Comparison of ENCODE assay signal across 9 cellular contexts in genomic region chr10:63707254-63707910, GRCh38.
DNase-seq lines count a peak whose midpoint lies in the region; ATAC-seq and TF ChIP-seq lines count a peak whose summit lies in the region.
"Had no signal": no experiment of that assay in that cellular context is flagged by ENCODE, and none has a peak within 500 bp of the region (broad histone marks: within the 10 kb centered on the region; RNA-seq: fewer than 3 reads in every experiment).

No MANE protein-coding gene starts in this region.

- no peak for TF ChIP-seq CTCF in IMR-90 (conservative IDR thresholded peaks at IDR 0.05; ENCODE audit: low read depth, low read length)
- TF ChIP-seq CTCF in activated CD8-positive, alpha-beta T cell treated with anti-CD3 and anti-CD28 coated beads for 36 hours (IDR thresholded peaks at IDR 0.05): no peak

- intact Hi-C loops in IMR-90 (cut with micrococcal nuclease): no loop called here
- intact Hi-C loops in activated CD8-positive, alpha-beta T cell treated with anti-CD3 and anti-CD28 coated beads for 36 hours (cut with micrococcal nuclease): no loop called here

- H2AFZ ChIP-seq in IMR-90 (replicated peaks; ENCODE audit: low read length, poor library complexity): no peak overlapping the region

- no peaks in the 10 kb centered on the region for H3K9me3 Mint-ChIP-seq in activated CD8-positive, alpha-beta T cell treated with anti-CD3 and anti-CD28 coated beads for 36 hours
- no peaks in the 10 kb centered on the region for H3K9me3 Mint-ChIP-seq in stimulated activated naive B cell treated with anti-CD40 and anti-IgM and Interleukin-4, amounts not matched to agents 10 μg/mL and 1 μg/mL and 100 μg/mL, for 72 hours

- H4K8ac ChIP-seq in IMR-90 (ENCODE audit: low read depth in 2 of 2, low read length in 2 of 2): no peak overlapping the region; a peak in 1 of 4 replicates

- no peak overlapping the region for H3K4me3 Mint-ChIP-seq in activated CD8-positive, alpha-beta T cell treated with anti-CD3 and anti-CD28 coated beads for 36 hours
- H3K4me3 Mint-ChIP-seq in stimulated activated naive B cell treated with anti-CD40 and anti-IgM and Interleukin-4, amounts not matched to agents 10 μg/mL and 1 μg/mL and 100 μg/mL, for 72 hours: peak overlapping the region in 1 of 2 donors; percentile 10

- H4K91ac ChIP-seq in IMR-90 (ENCODE audit: insufficient read depth, low read depth, low read length): no peak overlapping the region

- dilution Hi-C loops in IMR-90 (cut with HindIII; ENCODE audit: low sequenced_read_pairs, unreplicated experiment): loop anchor here (25.0 kb wide), 1 partner anchor 545 kb away; no protein-coding TSS in a partner anchor

- H2BK120ac ChIP-seq in IMR-90 (ENCODE audit: low read depth, low read length): no peak overlapping the region

- CTCF ChIA-PET in IMR-90 (lab: Yijun Ruan, JAX): interaction anchor here (0.6 to 1.2 kb wide), 3 partner anchors 12 to 422 kb away, joined by 3 read pairs; no protein-coding TSS in a partner anchor
- CTCF ChIA-PET in activated CD8-positive, alpha-beta T cell treated with anti-CD3 and anti-CD28 coated beads for 36 hours (lab: Charles Lee): interaction anchor here (0.6 to 3.3 kb wide), 7 partner anchors 9 to 574 kb away, joined by 3 to 32 read pairs (median 5); partner anchors contain the start of gene NRBF2

- peak overlapping the region; percentile 48 for H3K27ac Mint-ChIP-seq in activated CD8-positive, alpha-beta T cell treated with anti-CD3 and anti-CD28 coated beads for 36 hours
- peak overlapping the region; percentile 21 for H3K27ac Mint-ChIP-seq in stimulated activated naive B cell treated with anti-CD40 and anti-IgM and Interleukin-4, amounts not matched to agents 10 μg/mL and 1 μg/mL and 100 μg/mL, for 72 hours

- TF ChIP-seq RAD21 in IMR-90 (IDR thresholded peaks at IDR 0.05; ENCODE audit: low read length): no peak

- no peak overlapping the region for H3K4me3 ChIP-seq in IMR-90 (ENCODE audit: insufficient read depth, low read depth, low read length)

- H3K56ac ChIP-seq in IMR-90 (ENCODE audit: extremely low read depth, insufficient read depth, low read length): no peak overlapping the region

- H4K5ac ChIP-seq in IMR-90 (ENCODE audit: low read depth, low read length): no peak overlapping the region

- no peak overlapping the region for H3K18ac ChIP-seq in IMR-90 (ENCODE audit: low read depth, low read length)

- no peak overlapping the region for H3K27ac ChIP-seq in IMR-90 (ENCODE audit: insufficient read depth, low read length)
- H3K27ac ChIP-seq: VCaP had no signal

- H2AK9ac ChIP-seq in IMR-90 (replicated peaks; ENCODE audit: low read depth, low read length, poor library complexity): no peak overlapping the region

- H3K14ac ChIP-seq in IMR-90 (replicated peaks; ENCODE audit: low read depth, low read length): no peak overlapping the region

- no peaks in the 10 kb centered on the region for H3K79me1 ChIP-seq in IMR-90 (ENCODE audit: low read depth in 1 of 2, low read length in 2 of 2)

- no peaks in the 10 kb centered on the region for H3K27me3 Mint-ChIP-seq in activated CD8-positive, alpha-beta T cell treated with anti-CD3 and anti-CD28 coated beads for 36 hours
- no peaks in the 10 kb centered on the region for H3K27me3 Mint-ChIP-seq in stimulated activated naive B cell treated with anti-CD40 and anti-IgM and Interleukin-4, amounts not matched to agents 10 μg/mL and 1 μg/mL and 100 μg/mL, for 72 hours

- H3K4ac ChIP-seq in IMR-90 (ENCODE audit: low read depth, low read length): no peak overlapping the region

- no peak for TF ChIP-seq POLR2A in IMR-90 (IDR thresholded peaks at IDR 0.05; ENCODE audit: low read depth, low read length)

- no peak overlapping the region for H2BK15ac ChIP-seq in IMR-90 (ENCODE audit: low read depth, low read length)

- POLR2A ChIA-PET in IMR-90 (lab: Charles Lee; ENCODE audit: unreplicated experiment): no interaction called here
- POLR2A ChIA-PET in activated CD8-positive, alpha-beta T cell treated with anti-CD3 and anti-CD28 coated beads for 36 hours (lab: Charles Lee): interaction anchor here (0.7 kb wide), 2 partner anchors 76 to 541 kb away, joined by 3 read pairs; no protein-coding TSS in a partner anchor

- H3K4me1 Mint-ChIP-seq in activated CD8-positive, alpha-beta T cell treated with anti-CD3 and anti-CD28 coated beads for 36 hours (ENCODE audit: low read depth): peaks cover 37% of the 10 kb centered on the region
- H3K4me1 Mint-ChIP-seq in stimulated activated naive B cell treated with anti-CD40 and anti-IgM and Interleukin-4, amounts not matched to agents 10 μg/mL and 1 μg/mL and 100 μg/mL, for 72 hours: peaks cover 43 to 73% of the 10 kb centered on the region in 2 donors

- H2AK5ac ChIP-seq in IMR-90 (ENCODE audit: low read depth, low read length): no peak overlapping the region

- peak; percentile 47 for ATAC-seq in GM21528 (IDR thresholded peaks at IDR 0.05; ENCODE audit: low FRiP score, unreplicated experiment)
- ATAC-seq in IMR-90 (ENCODE audit: low read depth): peak; percentile 80
- ATAC-seq in activated CD8-positive, alpha-beta T cell treated with anti-CD3 and anti-CD28 coated beads for 36 hours: peak; percentile 94
- peak; percentile 90 to 91 for ATAC-seq in stimulated activated naive B cell treated with anti-CD40 and anti-IgM and Interleukin-4, amounts not matched to agents 10 μg/mL and 1 μg/mL and 100 μg/mL, for 72 hours (replicated peaks)

- no peak overlapping the region for H3K4me2 ChIP-seq in IMR-90 (ENCODE audit: low read depth, low read length)

- no peak overlapping the region for H3K9ac ChIP-seq in IMR-90 (ENCODE audit: low read depth, low read length)

- no peaks in the 10 kb centered on the region for H3K36me3 ChIP-seq in IMR-90 (ENCODE audit: control insufficient read depth, insufficient read depth, low read length)

- H4K20me1 ChIP-seq in IMR-90 (ENCODE audit: insufficient read depth, low read length): no peaks in the 10 kb centered on the region; the same call in 1 of the 2 replicates

- 0 out of 2 replicates have a peak, but pooled peaks cover 3% of the 10 kb centered on the region for H3K9me1 ChIP-seq in IMR-90 (ENCODE audit: insufficient read depth, low read length)

- no TSS peak for BruUV-seq in IMR-90 (replicated peaks; lab: Mats Ljungman, UMichigan)

- H2BK5ac ChIP-seq in IMR-90 (ENCODE audit: low read depth, low read length, poor library complexity, severe bottlenecking): no peak overlapping the region

- H3K9me3 ChIP-seq in IMR-90 (ENCODE audit: control insufficient read depth, insufficient read depth, low read length): no peaks in the 10 kb centered on the region

- no CpG with 5 or more reads among the region's 1 CpG for WGBS in IMR-90 (ENCODE audit: extremely low coverage in 2 of 2, insufficient read length in 1 of 2), 2 experiments

- H3K36me3 Mint-ChIP-seq in activated CD8-positive, alpha-beta T cell treated with anti-CD3 and anti-CD28 coated beads for 36 hours (ENCODE audit: low read depth): no peaks in the 10 kb centered on the region
- H3K36me3 Mint-ChIP-seq in stimulated activated naive B cell treated with anti-CD40 and anti-IgM and Interleukin-4, amounts not matched to agents 10 μg/mL and 1 μg/mL and 100 μg/mL, for 72 hours: no peaks in the 10 kb centered on the region

- no peak overlapping the region for H2BK20ac ChIP-seq in IMR-90 (ENCODE audit: low read depth, low read length)

- in situ Hi-C loops in IMR-90 (cut with MboI; ENCODE audit: low sequenced_read_pairs): no loop called here

- H3K23ac ChIP-seq in IMR-90 (ENCODE audit: low read depth, low read length): no peak overlapping the region

- peaks cover 10% of the 10 kb centered on the region for H3K4me1 ChIP-seq in IMR-90 (ENCODE audit: control insufficient read depth, insufficient read depth, low read length)

- DNase-seq in GM04504 (ENCODE audit: low read depth) (peak; percentile 94), IMR-90 (peak; percentile 99), glomerular visceral epithelial cell (ENCODE audit: extremely low spot score) (peak; percentile 92), NCI-H2227 (lab: John Stamatoyannopoulos, UW; ENCODE audit: unreplicated experiment) (no peak), SHP77 (lab: John Stamatoyannopoulos, UW) (no peak)
- DNase-seq in activated CD8-positive, alpha-beta T cell treated with anti-CD3 and anti-CD28 coated beads for 36 hours: peak; percentile 51
- DNase-seq in stimulated activated naive B cell treated with anti-CD40 and anti-IgM and Interleukin-4, amounts not matched to agents 10 μg/mL and 1 μg/mL and 100 μg/mL, for 72 hours: peak; percentile 50

- H3K27me3 ChIP-seq in IMR-90 (ENCODE audit: control insufficient read depth, insufficient read depth, low read length): no peaks in the 10 kb centered on the region

TF ChIP-seq in IMR-90, 13 proteins besides CTCF, POLR2A, EP300 and RAD21 (continues in another document):
- TF ChIP-seq MAFK (IDR thresholded peaks at IDR 0.05; ENCODE audit: low read depth, low read length): 0 out of 2 replicates have a peak, but pooled peaks have one; percentile 4
- no peak for TF ChIP-seq MXI1 (IDR thresholded peaks at IDR 0.05; ENCODE audit: borderline replicate concordance, low read depth, low read length)
- peak; percentile 62 for TF ChIP-seq CEBPB (IDR thresholded peaks at IDR 0.05; ENCODE audit: low read depth, low read length)
- TF ChIP-seq NFE2L2 (IDR thresholded peaks at IDR 0.05; ENCODE audit: low read depth, low read length): peak; percentile 39; the same call in 1 of the 2 replicates
- no peak for TF ChIP-seq RCOR1 (IDR thresholded peaks at IDR 0.05; ENCODE audit: insufficient replicate concordance, low read length)
- no peak for TF ChIP-seq MAZ (IDR thresholded peaks at IDR 0.05; ENCODE audit: borderline replicate concordance, low read depth, low read length)
- TF ChIP-seq BHLHE40 (IDR thresholded peaks at IDR 0.05; ENCODE audit: low read depth, low read length): peak; percentile 59; the same call in 1 of the 2 replicates
- peak; percentile 73 for TF ChIP-seq RFX5 (IDR thresholded peaks at IDR 0.05; ENCODE audit: low read depth, low read length)
- TF ChIP-seq FOS (IDR thresholded peaks at IDR 0.05; ENCODE audit: low read depth, low read length): peak; percentile 100
- no peak for TF ChIP-seq CHD1 (IDR thresholded peaks at IDR 0.05; ENCODE audit: low read depth, low read length)
- no peak for TF ChIP-seq ELK1 (IDR thresholded peaks at IDR 0.05; ENCODE audit: borderline replicate concordance, low read depth, low read length)

Comparison
In these comparisons a context has a peak if more than half of its experiments do, and no peak if none do; other contexts are left out.
1. DNase-seq: peak in GM04504 (single experiment), IMR-90 (single experiment), activated CD8-positive, alpha-beta T cell treated with anti-CD3 and anti-CD28 coated beads for 36 hours (single experiment), glomerular visceral epithelial cell (single experiment) and stimulated activated naive B cell treated with anti-CD40 and anti-IgM and Interleukin-4, amounts not matched to agents 10 μg/mL and 1 μg/mL and 100 μg/mL, for 72 hours (single experiment); none in NCI-H2227 (single experiment) and SHP77 (0 of 2).
2. Peak in every context shown above with its lines, with median percentiles within 50 percentile points of each other: ATAC-seq.